Comparison of ENCODE assay signal across 19 cellular contexts in genomic region chr1:77688939-77689338, GRCh38.
DNase-seq lines count a peak whose midpoint lies in the region; ATAC-seq and TF ChIP-seq lines count a peak whose summit lies in the region.
"Had no signal": no experiment of that assay in that cellular context is flagged by ENCODE, and none has a peak within 500 bp of the region (broad histone marks: within the 10 kb centered on the region; RNA-seq: fewer than 3 reads in every experiment).

No MANE protein-coding gene starts in this region.

- no peak for TF ChIP-seq POLR2A in erythroblast (IDR thresholded peaks at IDR 0.05; ENCODE audit: low read length)

- ATAC-seq in GM18861 (IDR thresholded peaks at IDR 0.05; ENCODE audit: unreplicated experiment) (peak; percentile 35), GM21786 (IDR thresholded peaks at IDR 0.05; ENCODE audit: unreplicated experiment) (peak; percentile 52), HG03342 (IDR thresholded peaks at IDR 0.05; ENCODE audit: unreplicated experiment) (peak; percentile 48), GM18873 (IDR thresholded peaks at IDR 0.05; ENCODE audit: low FRiP score, unreplicated experiment) (no peak)
- no peak for ATAC-seq in stimulated activated effector memory CD8-positive, alpha-beta T cell treated with anti-CD3 and anti-CD28 coated beads, Interleukin-12 subunit alpha, Interleukin-12 subunit beta, amount 100 ng/mL, for 72 hours
- ATAC-seq: activated CD4-positive, CD25-positive, alpha-beta regulatory T cell treated with anti-CD3 and anti-CD28 coated beads, Interleukin-2, amount 50 U/mL, for 24 hours; psoas muscle had no signal

- H3K27ac Mint-ChIP-seq in stimulated activated effector memory CD8-positive, alpha-beta T cell treated with anti-CD3 and anti-CD28 coated beads, Interleukin-12 subunit alpha, Interleukin-12 subunit beta, amount 100 ng/mL, for 72 hours: peak overlapping the region; percentile 50
- H3K27ac Mint-ChIP-seq: activated naive CD4-positive, alpha-beta T cell treated with anti-CD3 and anti-CD28 coated beads for 36 hours; activated T-cell treated with anti-CD3 and anti-CD28 coated beads, Interleukin-2, amount 50 U/mL, for 24 hours had no signal

- H3K9me3 Mint-ChIP-seq in stimulated activated effector memory CD8-positive, alpha-beta T cell treated with anti-CD3 and anti-CD28 coated beads, Interleukin-12 subunit alpha, Interleukin-12 subunit beta, amount 100 ng/mL, for 72 hours: no peaks in the 10 kb centered on the region
- H3K9me3 Mint-ChIP-seq: activated naive CD4-positive, alpha-beta T cell treated with anti-CD3 and anti-CD28 coated beads for 36 hours; activated T-cell treated with anti-CD3 and anti-CD28 coated beads, Interleukin-2, amount 50 U/mL, for 24 hours had no signal

- DNase-seq in stimulated activated effector memory CD8-positive, alpha-beta T cell treated with anti-CD3 and anti-CD28 coated beads, Interleukin-12 subunit alpha, Interleukin-12 subunit beta, amount 100 ng/mL, for 72 hours (ENCODE audit: low spot score in 2 of 2): no peak
- DNase-seq in kidney tubule cell (ENCODE audit: low spot score) (no peak), erythroblast (lab: John Stamatoyannopoulos, UW) (no peak)
- DNase-seq: activated naive CD4-positive, alpha-beta T cell treated with anti-CD3 and anti-CD28 coated beads for 36 hours; activated T-cell treated with anti-CD3 and anti-CD28 coated beads, Interleukin-2, amount 50 U/mL, for 24 hours; amniotic stem cell; colonic mucosa; kidney glomerular epithelial cell; mesenchymal stem cell; NCI-H1694; NCI-H748 treated with DMSO at 0.1 percent for 48 hours; psoas muscle; stimulated activated CD4-positive, alpha-beta T cell treated with anti-CD3 and anti-CD28 coated beads, Interleukin-1b, Interleukin-23, amount 100 ng/mL, for 48 hours; T1000 had no signal

- peaks cover 14% of the 10 kb centered on the region for H3K36me3 Mint-ChIP-seq in stimulated activated effector memory CD8-positive, alpha-beta T cell treated with anti-CD3 and anti-CD28 coated beads, Interleukin-12 subunit alpha, Interleukin-12 subunit beta, amount 100 ng/mL, for 72 hours

- H3K4me3 Mint-ChIP-seq in stimulated activated effector memory CD8-positive, alpha-beta T cell treated with anti-CD3 and anti-CD28 coated beads, Interleukin-12 subunit alpha, Interleukin-12 subunit beta, amount 100 ng/mL, for 72 hours: no peak overlapping the region
- H3K4me3 Mint-ChIP-seq: activated naive CD4-positive, alpha-beta T cell treated with anti-CD3 and anti-CD28 coated beads for 36 hours; activated T-cell treated with anti-CD3 and anti-CD28 coated beads, Interleukin-2, amount 50 U/mL, for 24 hours had no signal

- peaks cover 14% of the 10 kb centered on the region for H3K4me1 Mint-ChIP-seq in stimulated activated effector memory CD8-positive, alpha-beta T cell treated with anti-CD3 and anti-CD28 coated beads, Interleukin-12 subunit alpha, Interleukin-12 subunit beta, amount 100 ng/mL, for 72 hours

Comparison
In these comparisons a context has a peak if more than half of its experiments do, and no peak if none do; other contexts are left out.
1. ATAC-seq: peak in GM18861 (single experiment), GM21786 (single experiment) and HG03342 (single experiment); none in stimulated activated effector memory CD8-positive, alpha-beta T cell treated with anti-CD3 and anti-CD28 coated beads, Interleukin-12 subunit alpha, Interleukin-12 subunit beta, amount 100 ng/mL, for 72 hours (single experiment) and GM18873 (single experiment).